10 cellular contexts compared by ENCODE assay signal in the genomic region with DNA sequence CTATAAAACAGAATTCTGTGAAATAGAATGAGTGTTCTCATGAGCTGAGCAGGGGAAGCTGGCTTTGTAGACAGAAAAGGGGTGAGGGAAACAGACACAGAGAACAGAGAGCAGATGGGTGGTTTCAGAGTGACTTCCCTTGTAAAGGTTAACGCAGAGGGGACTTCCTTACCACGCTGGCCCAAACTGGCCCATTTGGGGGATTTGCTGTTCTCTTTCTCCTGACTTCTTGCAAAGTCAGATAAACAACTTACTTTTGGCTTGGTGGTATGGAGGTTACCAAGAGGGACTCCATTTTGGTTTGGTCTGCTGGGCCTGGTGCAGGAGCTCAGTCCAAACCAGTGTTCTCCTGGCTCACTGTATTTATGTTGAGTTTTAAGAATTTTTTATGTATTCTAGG. TPM values are rescaled to one million over a fixed set of nuclear protein-coding genes. Genes with fewer than 3 reads are reported as not detected.
DNase-seq lines count a peak whose midpoint lies in the region; ATAC-seq and TF ChIP-seq lines count a peak whose summit lies in the region.
"Had no signal": no experiment of that assay in that cellular context is flagged by ENCODE, and none has a peak within 500 bp of the region (broad histone marks: within the 10 kb centered on the region; RNA-seq: fewer than 3 reads in every experiment).

No MANE protein-coding gene starts in this region.

- H3K9me3 Mint-ChIP-seq in immature natural killer cell: no peaks in the 10 kb centered on the region

- no peaks in the 10 kb centered on the region for H3K27me3 ChIP-seq in transverse colon
- H3K27me3 ChIP-seq in brain microvascular endothelial cell (replicated peaks): no peaks in the 10 kb centered on the region
- H3K27me3 ChIP-seq: breast epithelium, upper lobe of left lung had no signal

- intact Hi-C loops in transverse colon (cut with DNase I; ENCODE audit: low total_unique reads): no loop called here

- H3K36me3 ChIP-seq in transverse colon (peaks cover 0 to 18% (median 8%) of the 10 kb centered on the region in 4 donors), brain microvascular endothelial cell (replicated peaks) (peaks cover 28% of the 10 kb centered on the region)
- H3K36me3 ChIP-seq: breast epithelium had no signal

- peaks cover 13 to 30% (median 21%) of the 10 kb centered on the region in 3 donors for H3K36me3 Mint-ChIP-seq in immature natural killer cell

- H3K4me3 ChIP-seq in GM12864 (ENCODE audit: low read depth, low read length) (no peak overlapping the region), transverse colon (no peak overlapping the region), brain microvascular endothelial cell (ENCODE audit: low read depth, low read length) (no peak overlapping the region)
- H3K4me3 ChIP-seq: breast epithelium, upper lobe of left lung had no signal

- TF ChIP-seq POLR2A in transverse colon (IDR thresholded peaks at IDR 0.05): no peak

- TF ChIP-seq CTCF in GM12864 (IDR thresholded peaks at IDR 0.05; ENCODE audit: low read depth, low read length, missing control alignments) (no peak), transverse colon (IDR thresholded peaks at IDR 0.05) (no peak), brain microvascular endothelial cell (IDR thresholded peaks at IDR 0.05; ENCODE audit: low read depth, low read length, missing control alignments) (no peak)

- H3K4me1 Mint-ChIP-seq in immature natural killer cell: peaks cover 30 to 31% of the 10 kb centered on the region in 2 donors

- in situ Hi-C loops in transverse colon (cut with MboI; ENCODE audit: low pct_ligation_motif_present in 1 of 4, low pct_unique_long_range_greater_than_20kb in 1 of 4, low sequenced_read_pairs in 3 of 4) (no loop called here), brain microvascular endothelial cell (cut with HindIII; ENCODE audit: low pct_ligation_motif_present, low sequenced_read_pairs) (no loop called here)

- no peak for TF ChIP-seq EP300 in transverse colon (IDR thresholded peaks at IDR 0.05; ENCODE audit: low read depth)

- 48 to 77% methylated on average over 2 of the region's 2 CpGs for WGBS in transverse colon (ENCODE audit: low coverage in 1 of 2), 2 donors

- H3K4me3 Mint-ChIP-seq in immature natural killer cell: peak overlapping the region in 1 of 5 donors; percentile 28

- peak; percentile 60 for ATAC-seq in GM21423 (IDR thresholded peaks at IDR 0.05; ENCODE audit: unreplicated experiment)

- peaks cover 0 to 3% (median 0%) of the 10 kb centered on the region in 4 donors for H3K4me1 ChIP-seq in transverse colon

- peak overlapping the region; percentile 27 to 73 (median 51) for H3K27ac Mint-ChIP-seq in immature natural killer cell

- H3K27ac ChIP-seq in transverse colon (no peak overlapping the region), brain microvascular endothelial cell (no peak overlapping the region)
- H3K27ac ChIP-seq: breast epithelium had no signal

- H3K27me3 Mint-ChIP-seq in immature natural killer cell (ENCODE audit: low read depth in 3 of 3): peaks cover 0 to 6% (median 2%) of the 10 kb centered on the region in 3 donors

- H3K9me3 ChIP-seq in transverse colon: no peaks in the 10 kb centered on the region
- H3K9me3 ChIP-seq: breast epithelium, upper lobe of left lung had no signal

- peak; percentile 54 for DNase-seq in GM12864 (ENCODE audit: low read depth)
- DNase-seq in NCI-H69 (lab: John Stamatoyannopoulos, UW): peak; percentile 60
- no peak for DNase-seq in immature natural killer cell
- no peak for DNase-seq in transverse colon
- DNase-seq in NCI-H82 treated with DMSO at 0.1 percent for 48 hours (lab: John Stamatoyannopoulos, UW; ENCODE audit: unreplicated experiment): no peak
- DNase-seq in dedifferentiated amniotic fluid mesenchymal stem cell (ENCODE audit: extremely low spot score): no peak
- no peak for DNase-seq in brain microvascular endothelial cell
- DNase-seq: upper lobe of left lung had no signal

RNA-seq across cellular contexts. Expression of a gene that starts 48.4 kb away (rescaled TPM):
- polyA plus RNA-seq in immature natural killer cell: 10 to 100 TPM; 14.8 to 25.6 (median 19.4) TPM
- total RNA-seq in transverse colon: 10 to 100 TPM; 16.8 to 34.6 (median 23.8) TPM

Comparison
In these comparisons a context has a peak if more than half of its experiments do, and no peak if none do; other contexts are left out.
1. DNase-seq: peak in GM12864 (single experiment) and NCI-H69 (single experiment); none in immature natural killer cell (0 of 3), transverse colon (single experiment), NCI-H82 treated with DMSO at 0.1 percent for 48 hours (single experiment), dedifferentiated amniotic fluid mesenchymal stem cell (single experiment) and brain microvascular endothelial cell (single experiment).